In the genomic region with DNA sequence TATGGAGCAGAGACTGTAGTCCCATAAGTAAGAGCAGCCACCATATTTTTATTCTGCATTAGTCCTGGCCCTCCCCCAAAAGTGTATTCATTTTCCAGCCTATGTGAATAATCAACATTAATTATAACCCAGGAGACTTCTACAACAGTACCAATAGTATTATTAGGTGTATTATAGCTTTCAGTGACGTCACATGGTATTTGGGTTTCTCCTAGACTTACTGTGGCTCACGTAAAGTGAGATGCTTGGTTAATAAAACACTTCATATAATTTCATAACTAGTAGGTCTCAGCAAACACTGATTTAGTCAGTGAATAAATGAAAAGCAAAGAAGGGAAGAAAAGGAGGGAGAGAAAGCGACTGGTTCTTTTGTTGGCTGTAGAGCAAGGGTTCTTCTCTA, we compare ENCODE assay signal across 11 cellular contexts.
"Had no signal": no experiment of that assay in that cellular context is flagged by ENCODE, and none has a peak within 500 bp of the region (broad histone marks: within the 10 kb centered on the region; RNA-seq: fewer than 3 reads in every experiment).

No MANE protein-coding gene starts in this region.

- H3K27ac ChIP-seq: GM23248 had no signal

- H3K4me3 ChIP-seq: GM23248, GM23338, HAP-1 had no signal

- FAIRE-seq: H1, H54 had no signal

- H3K36me3 ChIP-seq: HAP-1 had no signal

- DNase-seq: GM23248, GOT3, H7, H9, HCEC 1CT, HFFc6 had no signal

- H3K4me2 ChIP-seq: GM23338 had no signal

- H2AFZ ChIP-seq: GM23248, GM23338 had no signal

- H3K9ac ChIP-seq: GM23248 had no signal

- H3K9me3 ChIP-seq: HAP-1 had no signal

- ATAC-seq: GM23338, HCT116 had no signal
